Comparison of ENCODE assay signal across 8 cellular contexts in the genomic region with DNA sequence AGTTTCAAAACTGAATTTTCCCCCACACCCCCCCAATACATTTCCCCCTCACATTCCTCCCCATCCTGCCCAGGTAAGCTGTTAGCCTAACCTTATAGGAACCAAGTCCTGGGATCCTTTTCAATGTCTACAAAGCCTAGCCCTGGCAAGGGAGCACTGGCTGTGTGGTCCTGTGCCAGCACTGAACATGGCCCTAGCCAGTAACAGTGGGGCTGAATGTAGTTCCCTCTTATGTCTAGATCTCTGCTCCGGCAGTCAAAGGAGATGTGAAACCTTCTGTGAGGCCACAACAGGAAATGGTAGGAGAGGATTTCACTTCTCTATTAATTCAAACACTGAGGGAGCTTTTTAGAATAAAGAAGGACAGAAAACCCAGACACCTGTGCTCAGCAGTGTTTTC. TPM values are rescaled to one million over a fixed set of nuclear protein-coding genes. Genes with fewer than 3 reads are reported as not detected.
DNase-seq lines count a peak whose midpoint lies in the region; ATAC-seq and TF ChIP-seq lines count a peak whose summit lies in the region.

No MANE protein-coding gene starts in this region.

- peaks cover 0 to 21% (median 10%) of the 10 kb centered on the region in 4 donors for H3K4me1 ChIP-seq in tibial nerve

- no peak for TF ChIP-seq CTCF in tibial nerve (IDR thresholded peaks at IDR 0.05)

- ATAC-seq in GM18498 (IDR thresholded peaks at IDR 0.05; ENCODE audit: unreplicated experiment): peak; percentile 45
- ATAC-seq in GM21825 (IDR thresholded peaks at IDR 0.05; ENCODE audit: unreplicated experiment): peak; percentile 42

- no peak for TF ChIP-seq POLR2A in tibial nerve (IDR thresholded peaks at IDR 0.05)

- no peaks in the 10 kb centered on the region for H3K27me3 Mint-ChIP-seq in dendritic cell treated with granulocyte-macrophage colony-stimulating factor and Interleukin-4, amounts not matched to agents 40 ng/mL and 50 ng/mL, for 4 days

- no peaks in the 10 kb centered on the region for H3K27me3 ChIP-seq in tibial nerve

- peak overlapping the region; percentile 98 for H3K27ac Mint-ChIP-seq in dendritic cell treated with granulocyte-macrophage colony-stimulating factor and Interleukin-4, amounts not matched to agents 40 ng/mL and 50 ng/mL, for 4 days

- no peaks in the 10 kb centered on the region for H3K9me3 ChIP-seq in tibial nerve

- peak in 1 of 2 donors; percentile 62 for TF ChIP-seq EP300 in tibial nerve (IDR thresholded peaks at IDR 0.05)

- peak overlapping the region in 3 of 4 donors; percentile 40 to 77 (median 64) for H3K27ac ChIP-seq in tibial nerve

- WGBS in tibial nerve, 2 donors: 42 to 68% methylated on average over 1 of the region's 1 CpG

- H3K9me3 Mint-ChIP-seq in dendritic cell treated with granulocyte-macrophage colony-stimulating factor and Interleukin-4, amounts not matched to agents 40 ng/mL and 50 ng/mL, for 4 days: no peaks in the 10 kb centered on the region

- no peak overlapping the region for H3K4me3 ChIP-seq in tibial nerve

- H3K36me3 Mint-ChIP-seq in dendritic cell treated with granulocyte-macrophage colony-stimulating factor and Interleukin-4, amounts not matched to agents 40 ng/mL and 50 ng/mL, for 4 days (ENCODE audit: low read depth): peaks cover 89% of the 10 kb centered on the region

- H3K4me1 Mint-ChIP-seq in dendritic cell treated with granulocyte-macrophage colony-stimulating factor and Interleukin-4, amounts not matched to agents 40 ng/mL and 50 ng/mL, for 4 days (ENCODE audit: low read depth): peaks cover 80% of the 10 kb centered on the region

- intact Hi-C loops in dendritic cell treated with granulocyte-macrophage colony-stimulating factor and Interleukin-4, amounts not matched to agents 40 ng/mL and 50 ng/mL, for 4 days (cut with micrococcal nuclease): no loop called here

- H3K36me3 ChIP-seq in tibial nerve: peaks cover 0 to 2% (median 0%) of the 10 kb centered on the region in 3 donors

- H3K4me3 Mint-ChIP-seq in dendritic cell treated with granulocyte-macrophage colony-stimulating factor and Interleukin-4, amounts not matched to agents 40 ng/mL and 50 ng/mL, for 4 days: peak overlapping the region; percentile 94

- DNase-seq in NOMO-1 treated with dmso at 0.1 percent for 144 hours (lab: John Stamatoyannopoulos, UW; ENCODE audit: unreplicated experiment) (peak; percentile 90), tibial nerve (ENCODE audit: low spot score in 2 of 2) (peak in 1 of 2 donors; percentile 40), HuH-7.5 (ENCODE audit: low spot score) (no peak), NCI-H524 (lab: John Stamatoyannopoulos, UW) (no peak), inferior parietal cortex (ENCODE audit: extremely low spot score) (no peak)

RNA-seq across cellular contexts. Expression of gene HLA-DMB, which starts 3.4 kb away (rescaled TPM):
- total RNA-seq in tibial nerve: 10 to 100 TPM; 15.7 to 85.0 (median 25.5) TPM

RNA-seq across cellular contexts. Expression of gene HLA-DMA, which starts 8.6 kb away (rescaled TPM):
- 10 to 100 TPM; 28.8 to 85.2 (median 34.9) TPM for total RNA-seq in tibial nerve

RNA-seq across cellular contexts. Expression of gene BRD2, which starts 24.1 kb away (rescaled TPM):
- total RNA-seq in tibial nerve: 100 to 1,000 TPM; 130 to 150 (median 136) TPM
